11 cellular contexts compared by ENCODE assay signal in the genomic region with DNA sequence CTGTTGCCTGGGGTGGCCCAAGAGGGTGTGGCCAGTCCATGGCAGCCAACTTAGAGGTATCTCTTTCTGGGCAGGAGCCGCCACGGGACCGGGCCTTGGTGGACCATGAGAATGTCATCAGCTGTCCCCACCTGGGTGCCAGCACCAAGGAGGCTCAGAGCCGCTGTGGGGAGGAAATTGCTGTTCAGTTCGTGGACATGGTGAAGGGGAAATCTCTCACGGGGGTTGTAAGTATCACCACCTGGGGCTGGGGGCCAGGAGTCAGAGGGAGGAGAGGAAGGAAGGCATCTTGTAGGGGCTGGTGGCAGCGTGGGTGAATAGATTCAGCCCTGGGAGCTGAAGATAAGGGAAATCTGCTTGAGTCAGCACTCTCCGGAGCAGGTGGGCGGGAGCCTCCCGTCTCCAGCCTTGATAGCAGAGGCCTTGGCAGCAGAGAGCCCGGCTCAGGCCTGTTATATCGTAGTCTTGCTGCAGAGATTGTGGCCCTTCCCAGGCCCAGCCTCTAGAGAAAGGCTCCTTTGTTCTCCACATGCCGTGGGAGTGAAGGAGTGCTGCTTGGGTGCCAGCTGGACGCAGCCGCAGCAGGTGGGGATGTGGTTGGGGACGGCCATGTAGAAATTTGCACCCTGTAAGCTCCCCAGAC. TPM values are rescaled to one million over a fixed set of nuclear protein-coding genes. Genes with fewer than 3 reads are reported as not detected.
DNase-seq lines count a peak whose midpoint lies in the region; ATAC-seq and TF ChIP-seq lines count a peak whose summit lies in the region.
"Had no signal": no experiment of that assay in that cellular context is flagged by ENCODE, and none has a peak within 500 bp of the region (broad histone marks: within the 10 kb centered on the region; RNA-seq: fewer than 3 reads in every experiment).

No MANE protein-coding gene starts in this region.

- no peak for TF ChIP-seq CTCF in natural killer cell (IDR thresholded peaks at IDR 0.05)

- H3K9me3 Mint-ChIP-seq in activated T-cell treated with anti-CD3 and anti-CD28 coated beads, Interleukin-2, amount 50 U/mL, for 24 hours: no peaks in the 10 kb centered on the region
- H3K9me3 Mint-ChIP-seq in natural killer cell: no peaks in the 10 kb centered on the region

- no peak overlapping the region for H3K4me3 Mint-ChIP-seq in activated T-cell treated with anti-CD3 and anti-CD28 coated beads, Interleukin-2, amount 50 U/mL, for 24 hours
- H3K4me3 Mint-ChIP-seq in natural killer cell: no peak overlapping the region

- H3K27me3 Mint-ChIP-seq in activated T-cell treated with anti-CD3 and anti-CD28 coated beads, Interleukin-2, amount 50 U/mL, for 24 hours: no peaks in the 10 kb centered on the region
- H3K27me3 Mint-ChIP-seq in natural killer cell (ENCODE audit: low read depth in 2 of 2): no peaks in the 10 kb centered on the region

- H3K36me3 Mint-ChIP-seq in activated T-cell treated with anti-CD3 and anti-CD28 coated beads, Interleukin-2, amount 50 U/mL, for 24 hours (ENCODE audit: low read depth): peaks cover 73% of the 10 kb centered on the region
- H3K36me3 Mint-ChIP-seq in natural killer cell: no peaks in the 10 kb centered on the region

- DNase-seq in LHCN-M2 (ENCODE audit: low read depth) (peak; percentile 10), amygdala (lab: John Stamatoyannopoulos, UW) (peak in 48 of 56 donors; percentile 16 to 84 (median 52)), hippocampal formation (lab: John Stamatoyannopoulos, UW) (peak; percentile 66 to 67), putamen (ENCODE audit: low spot score) (peak; percentile 81), RKO (ENCODE audit: low spot score) (no peak), natural killer cell (no peak)
- DNase-seq in activated T-cell treated with anti-CD3 and anti-CD28 coated beads, Interleukin-2, amount 50 U/mL, for 24 hours: no peak
- DNase-seq: GOT3; MG63; NK-92 treated with Interleukin-12 subunit alpha and Interleukin-12 subunit beta, amount 100 ng/mL, for 24 hours had no signal

- no peak overlapping the region for H3K27ac Mint-ChIP-seq in activated T-cell treated with anti-CD3 and anti-CD28 coated beads, Interleukin-2, amount 50 U/mL, for 24 hours
- no peak overlapping the region for H3K27ac Mint-ChIP-seq in natural killer cell

- H3K4me1 Mint-ChIP-seq in activated T-cell treated with anti-CD3 and anti-CD28 coated beads, Interleukin-2, amount 50 U/mL, for 24 hours (ENCODE audit: low read depth): no peaks in the 10 kb centered on the region
- no peaks in the 10 kb centered on the region for H3K4me1 Mint-ChIP-seq in natural killer cell

- intact Hi-C loops in natural killer cell (cut with micrococcal nuclease): no loop called here

- no peak for ATAC-seq in GM19328 (IDR thresholded peaks at IDR 0.05; ENCODE audit: unreplicated experiment)
- ATAC-seq in natural killer cell: no peak

RNA-seq across cellular contexts. Expression of a gene that starts 25.4 kb away (rescaled TPM):
- total RNA-seq in LHCN-M2 (2014; rRNA removed) (38.6 and 39.6 TPM in 2 replicates), natural killer cell (1 to 10 TPM; 1.1 to 6.6 (median 5.8) TPM)
- 49.7 TPM for polyA plus RNA-seq in LHCN-M2 (2012)

RNA-seq across cellular contexts. Expression of a gene that starts 31.5 kb away (rescaled TPM):
- total RNA-seq in LHCN-M2 (2014; rRNA removed): not detected in 2 replicates
- polyA plus RNA-seq in LHCN-M2 (2012): not detected
- not detected for total RNA-seq in natural killer cell

Comparison
In these comparisons a context has a peak if more than half of its experiments do, and no peak if none do; other contexts are left out.
1. DNase-seq: peak in LHCN-M2 (single experiment), amygdala (48 of 56), hippocampal formation (2 of 2) and putamen (single experiment); none in activated T-cell treated with anti-CD3 and anti-CD28 coated beads, Interleukin-2, amount 50 U/mL, for 24 hours (single experiment), RKO (single experiment) and natural killer cell (single experiment).